In genomic region chr5:119395080-119395836, GRCh38 we compare ENCODE assay signal across 10 cellular contexts. TPM values are rescaled to one million over a fixed set of nuclear protein-coding genes. Genes with fewer than 3 reads are reported as not detected.
DNase-seq lines count a peak whose midpoint lies in the region; ATAC-seq, FAIRE-seq and TF ChIP-seq lines count a peak whose summit lies in the region.
"Had no signal": no experiment of that assay in that cellular context is flagged by ENCODE, and none has a peak within 500 bp of the region (broad histone marks: within the 10 kb centered on the region; RNA-seq: fewer than 3 reads in every experiment).

No MANE protein-coding gene starts in this region.

- H3K36me3 ChIP-seq in GM12878 (ENCODE audit: control insufficient read depth in 2 of 2, insufficient read depth in 2 of 2, low read length in 1 of 2), result peaks cover 7 to 17% of the 10 kb centered on the region in 2 experiments
- peaks cover 10% of the 10 kb centered on the region for H3K36me3 ChIP-seq in lower lobe of right lung

- no peak overlapping the region for H2AFZ ChIP-seq in GM12878 (ENCODE audit: control insufficient read depth, low read depth, low read length)

- H3K4me2 ChIP-seq in GM12878 (ENCODE audit: control insufficient read depth, insufficient read depth), result peak overlapping the region; percentile 74

- RAD21 ChIA-PET in GM12878 (lab: Charles Lee; ENCODE audit: unreplicated experiment), result interaction anchor here (0.8 to 4.0 kb wide), 12 partner anchors 10 to 60 kb away, joined by 3 to 17 read pairs (median 4); no protein-coding TSS in a partner anchor

- TF ChIP-seq RAD21 in GM12878 (IDR thresholded peaks at IDR 0.05; ENCODE audit: insufficient read depth, low read depth, low read length), result no peak

- H3K9ac ChIP-seq in GM12878 (ENCODE audit: control insufficient read depth, insufficient read depth, low read length), result peak overlapping the region; percentile 19; the same call in 1 of the 2 replicates

- FAIRE-seq in GM12878 (lab: Jason Lieb, UNC), result peak; percentile 76

- no peaks in the 10 kb centered on the region for H3K9me3 ChIP-seq in GM12878 (replicated peaks; ENCODE audit: control insufficient read depth, insufficient read depth, low read length)
- no peaks in the 10 kb centered on the region for H3K9me3 ChIP-seq in lower lobe of right lung
- H3K9me3 ChIP-seq: mucosa of descending colon had no signal

- 43% methylated on average over 8 of the region's 8 CpGs for WGBS in GM12878 (ENCODE audit: insufficient coverage, insufficient replicate concordance, low lambda C conversion rate, missing lambda C conversion rate)

- intact Hi-C loops in GM12878 (cut with micrococcal nuclease; ENCODE audit: unreplicated experiment), result loop anchor here (5.0 kb wide), 3 partner anchors 38 to 323 kb away; partner anchors contain the start of genes DMXL1 and TNFAIP8
- intact Hi-C loops in lower lobe of right lung (cut with DNase I), result no loop called here

- H3K79me2 ChIP-seq in GM12878 (ENCODE audit: control insufficient read depth, insufficient read depth, low read length), result peaks cover 66% of the 10 kb centered on the region

- peak in 1 of 2 experiments; percentile 30; a peak in 2 of 4 replicates for TF ChIP-seq EP300 in GM12878 (IDR thresholded peaks at IDR 0.05; ENCODE audit: borderline replicate concordance in 1 of 2, control insufficient read depth in 1 of 2, low read depth in 2 of 2, low read length in 2 of 2)

- DNase-seq in GM12878 (ENCODE audit: low read depth, low spot score) (peak; percentile 53), HuH-7.5 (ENCODE audit: low spot score) (no peak), lower lobe of right lung (no peak), NCI-H1092 (lab: John Stamatoyannopoulos, UW) (no peak)
- no peak for DNase-seq in activated CD8-positive, alpha-beta memory T cell treated with anti-CD3 and anti-CD28 coated beads for 24 hours
- DNase-seq: GDM1, mucosa of descending colon had no signal

- peaks cover 2% of the 10 kb centered on the region; the same call in 1 of the 2 replicates for H4K20me1 ChIP-seq in GM12878 (ENCODE audit: control insufficient read depth, insufficient read depth)

- ATAC-seq in GM18499 (IDR thresholded peaks at IDR 0.05; ENCODE audit: insufficient read depth, unreplicated experiment), result peak; percentile 57
- peak; percentile 56 for ATAC-seq in GM19455 (IDR thresholded peaks at IDR 0.05; ENCODE audit: unreplicated experiment)
- peak; percentile 51 for ATAC-seq in HG03066 (IDR thresholded peaks at IDR 0.05; ENCODE audit: low read depth, unreplicated experiment)
- ATAC-seq in GM12878, result peak; percentile 63
- ATAC-seq in lower lobe of right lung, result no peak
- ATAC-seq: mucosa of descending colon had no signal

- BruUV-seq in GM12878 (replicated peaks; lab: Mats Ljungman, UMichigan), result no TSS peak

- H3K27me3 ChIP-seq in GM12878 (replicated peaks in 1 of 2; ENCODE audit: control insufficient read depth in 2 of 2, insufficient read depth in 2 of 2, low read length in 1 of 2), result no peaks in the 10 kb centered on the region
- no peaks in the 10 kb centered on the region for H3K27me3 ChIP-seq in lower lobe of right lung (ENCODE audit: low read depth)

- peaks cover 84% of the 10 kb centered on the region for H3K4me1 ChIP-seq in GM12878 (ENCODE audit: control insufficient read depth, insufficient read depth, low read length)
- H3K4me1 ChIP-seq in lower lobe of right lung, result peaks cover 17% of the 10 kb centered on the region

- TF ChIP-seq CTCF in GM12878 (IDR thresholded peaks at IDR 0.05 in 2 of 3, conservative IDR thresholded peaks at IDR 0.05 in 1 of 3; ENCODE audit: control insufficient read depth in 2 of 3, extremely low read depth in 1 of 3, insufficient read depth in 1 of 3, low read depth in 3 of 3, low read length in 3 of 3) (no peak), lower lobe of right lung (IDR thresholded peaks at IDR 0.05) (no peak)

- H3K27ac ChIP-seq in GM12878 (ENCODE audit: control insufficient read depth, insufficient read depth) (peak overlapping the region; percentile 64), lower lobe of right lung (no peak overlapping the region)

- TF ChIP-seq POLR2A in GM12878 (IDR thresholded peaks at IDR 0.05; ENCODE audit: low read depth, low read length), result peak; percentile 60

- POLR2A ChIA-PET in GM12878 (lab: Charles Lee), result interaction anchor here (0.7 to 1.4 kb wide), 8 partner anchors 10 to 105 kb away, joined by 3 to 7 read pairs (median 3); no protein-coding TSS in a partner anchor

- in situ Hi-C loops in GM12878 (cut with MboI), result loop anchor here (5.0 kb wide), 1 partner anchor 73 kb away; no protein-coding TSS in a partner anchor

- CTCF ChIA-PET in GM12878 (lab: Yijun Ruan, JAX), result interaction anchor here (0.8 to 2.8 kb wide), 7 partner anchors 9 to 407 kb away, joined by 3 to 9 read pairs (median 4); partner anchors contain the start of gene DTWD2

- H3K4me3 ChIP-seq in GM12878, result no peak overlapping the region
- H3K4me3 ChIP-seq in lower lobe of right lung, result no peak overlapping the region
- H3K4me3 ChIP-seq: mucosa of descending colon had no signal

- SMC1A ChIA-PET in GM12878 (lab: Charles Lee; ENCODE audit: uncharacterized antibody, unreplicated experiment), result interaction anchor here (0.7 to 26.7 kb wide), 11 partner anchors 11 to 105 kb away, joined by 3 to 583 read pairs (median 4); partner anchors contain the start of gene TNFAIP8

TF ChIP-seq in GM12878, 131 proteins besides CTCF, POLR2A, EP300 and RAD21 (continues in another document):
- TF ChIP-seq CBFB (IDR thresholded peaks at IDR 0.05; ENCODE audit: low read depth), result peak; percentile 35; the same call in 1 of the 2 replicates
- TF ChIP-seq EED (IDR thresholded peaks at IDR 0.05; ENCODE audit: low read depth), result peak; percentile 76
- peak; percentile 50 for TF ChIP-seq RUNX3 (IDR thresholded peaks at IDR 0.05; ENCODE audit: low read length)
- TF ChIP-seq FOXM1 (IDR thresholded peaks at IDR 0.05; ENCODE audit: low read depth, low read length), result peak; percentile 83; the same call in 1 of the 2 replicates
- 0 out of 2 replicates have a peak, but pooled peaks have one; percentile 4 for TF ChIP-seq TCF12 (IDR thresholded peaks at IDR 0.05; ENCODE audit: low read depth, low read length)
- TF ChIP-seq SPI1 (IDR thresholded peaks at IDR 0.05; ENCODE audit: borderline replicate concordance, insufficient read depth, low read depth, low read length), result peak; percentile 59; the same call in 1 of the 2 replicates
- TF ChIP-seq POLR2AphosphoS5 (IDR thresholded peaks at IDR 0.05; ENCODE audit: low read length), result peak; percentile 68; the same call in 1 of the 2 replicates
- TF ChIP-seq, protein P1, sequence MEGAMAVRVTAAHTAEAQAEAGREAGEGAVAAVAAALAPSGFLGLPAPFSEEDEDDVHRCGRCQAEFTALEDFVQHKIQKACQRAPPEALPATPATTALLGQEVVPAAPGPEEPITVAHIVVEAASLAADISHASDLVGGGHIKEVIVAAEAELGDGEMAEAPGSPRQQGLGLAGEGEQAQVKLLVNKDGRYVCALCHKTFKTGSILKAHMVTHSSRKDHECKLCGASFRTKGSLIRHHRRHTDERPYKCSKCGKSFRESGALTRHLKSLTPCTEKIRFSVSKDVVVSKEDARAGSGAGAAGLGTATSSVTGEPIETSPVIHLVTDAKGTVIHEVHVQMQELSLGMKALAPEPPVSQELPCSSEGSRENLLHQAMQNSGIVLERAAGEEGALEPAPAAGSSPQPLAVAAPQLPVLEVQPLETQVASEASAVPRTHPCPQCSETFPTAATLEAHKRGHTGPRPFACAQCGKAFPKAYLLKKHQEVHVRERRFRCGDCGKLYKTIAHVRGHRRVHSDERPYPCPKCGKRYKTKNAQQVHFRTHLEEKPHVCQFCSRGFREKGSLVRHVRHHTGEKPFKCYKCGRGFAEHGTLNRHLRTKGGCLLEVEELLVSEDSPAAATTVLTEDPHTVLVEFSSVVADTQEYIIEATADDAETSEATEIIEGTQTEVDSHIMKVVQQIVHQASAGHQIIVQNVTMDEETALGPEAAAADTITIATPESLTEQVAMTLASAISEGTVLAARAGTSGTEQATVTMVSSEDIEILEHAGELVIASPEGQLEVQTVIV (IDR thresholded peaks at IDR 0.05; ENCODE audit: borderline replicate concordance, partially characterized antibody), result no peak

RNA-seq across cellular contexts. Expression of gene TNFAIP8, which starts 39.4 kb away (rescaled TPM):
- total RNA-seq in GM12878 (2013; cell fraction: nucleolus; rRNA removed), result 75.1 and 80.9 TPM in 2 replicates
- 140 and 157 TPM in 2 replicates for total RNA-seq in GM12878 (2014; rRNA removed)
- 178 and 183 TPM in 2 replicates for total RNA-seq in GM12878 (2014; rRNA removed; fragmentation: Illumina TruSeq; extraction: Trizol)
- total RNA-seq in GM12878 (2021), result 116 and 124 TPM in 2 replicates
- 51.5 TPM for polyA plus RNA-seq in GM12878 (2011; ENCODE audit: low read depth)
- polyA plus RNA-seq in GM12878 (2011; rRNA removed), result 169 and 264 TPM in 2 replicates
- 66.2 and 70.2 TPM in 2 replicates for polyA plus RNA-seq in GM12878 (2011; cell fraction: cytosol; rRNA removed)
- polyA plus RNA-seq in GM12878 (2011; cell fraction: nucleus; rRNA removed), result 51.6 and 57.2 TPM in 2 replicates
- polyA plus RNA-seq in GM12878 (2012), result 82.6 and 119 TPM in 2 replicates
- polyA plus RNA-seq in GM12878 (2014; fragmentation: Illumina TruSeq; extraction: Trizol), result 180 and 219 TPM in 2 replicates
- polyA plus RNA-seq in GM12878 (2014; fragmentation: Nextera tagmentation; extraction: Ambion mirVana), result 100 to 1,000 TPM; 217 to 324 TPM
- 108 and 144 TPM in 2 replicates for polyA plus RNA-seq in GM12878 (2014; rRNA removed)
- polyA plus RNA-seq in GM12878 (2016; fragmentation: Nextera tagmentation; extraction: Ambion mirVana), result 100 to 1,000 TPM; 177 to 181 TPM
- 69.6 and 132 TPM in 2 replicates for polyA minus RNA-seq in GM12878 (2011; rRNA and poly(A)+ RNA removed)
- 56.4 and 60.0 TPM in 2 replicates for polyA minus RNA-seq in GM12878 (2011; cell fraction: cytosol; rRNA and poly(A)+ RNA removed)
- polyA minus RNA-seq in GM12878 (2011; cell fraction: nucleus; rRNA and poly(A)+ RNA removed), result 30.6 and 45.0 TPM in 2 replicates
- total RNA-seq in lower lobe of right lung, result 29.5 TPM

RNA-seq across cellular contexts. Expression of gene HSD17B4, which starts 57.0 kb away (rescaled TPM):
- 115 and 125 TPM in 2 replicates for total RNA-seq in GM12878 (2013; cell fraction: nucleolus; rRNA removed)
- total RNA-seq in GM12878 (2014; rRNA removed) (93.1 and 105 TPM in 2 replicates), GM12878 (2014; rRNA removed; fragmentation: Illumina TruSeq; extraction: Trizol) (92.9 and 93.3 TPM in 2 replicates), GM12878 (2021) (90.0 and 103 TPM in 2 replicates), lower lobe of right lung (364 TPM)
- polyA plus RNA-seq in GM12878 (2011; ENCODE audit: low read depth), result 50.7 TPM
- polyA plus RNA-seq in GM12878 (2011; rRNA removed) (125 and 160 TPM in 2 replicates), GM12878 (2014; fragmentation: Illumina TruSeq; extraction: Trizol) (97.5 and 128 TPM in 2 replicates), GM12878 (2014; fragmentation: Nextera tagmentation; extraction: Ambion mirVana) (10 to 100 TPM; 38.6 to 62.4 TPM), GM12878 (2014; rRNA removed) (52.9 and 58.6 TPM in 2 replicates), GM12878 (2016; fragmentation: Nextera tagmentation; extraction: Ambion mirVana) (10 to 100 TPM; 92.0 to 99.7 TPM)
- polyA plus RNA-seq in GM12878 (2011; cell fraction: cytosol; rRNA removed), result 69.7 and 112 TPM in 2 replicates
- 104 and 115 TPM in 2 replicates for polyA plus RNA-seq in GM12878 (2011; cell fraction: nucleus; rRNA removed)
- 62.5 and 78.6 TPM in 2 replicates for polyA plus RNA-seq in GM12878 (2012)
- polyA minus RNA-seq in GM12878 (2011; rRNA and poly(A)+ RNA removed), result 171 and 220 TPM in 2 replicates
- polyA minus RNA-seq in GM12878 (2011; cell fraction: cytosol; rRNA and poly(A)+ RNA removed), result 52.4 and 52.5 TPM in 2 replicates
- polyA minus RNA-seq in GM12878 (2011; cell fraction: nucleus; rRNA and poly(A)+ RNA removed), result 61.4 and 80.0 TPM in 2 replicates

Comparison
In these comparisons a context has a peak if more than half of its experiments do, and no peak if none do; other contexts are left out.
1. ATAC-seq: peak in GM18499 (single experiment), GM19455 (single experiment), HG03066 (single experiment) and GM12878 (single experiment); none in lower lobe of right lung (0 of 2).